8 cellular contexts compared by ENCODE assay signal in genomic region chr5:1594336-1595106, GRCh38.
A peak's percentile ranks its signal among the peaks of the same experiment; 100 is the strongest.
DNase-seq lines count a peak whose midpoint lies in the region; ATAC-seq and TF ChIP-seq lines count a peak whose summit lies in the region.

No MANE protein-coding gene starts in this region.

- peak; percentile 86 to 88 for DNase-seq in NCI-H2081 (lab: John Stamatoyannopoulos, UW)
- peak; percentile 90 for DNase-seq in activated CD8-positive, alpha-beta T cell treated with anti-CD3 and anti-CD28 coated beads for 36 hours
- peak; percentile 98 for DNase-seq in endodermal cell
- DNase-seq in midbrain (lab: John Stamatoyannopoulos, UW) = peak; percentile 45
- peak; percentile 85 to 88 for DNase-seq in stimulated activated CD8-positive, alpha-beta memory T cell treated with anti-CD3 and anti-CD28 coated beads, Interleukin-15, amount 100 ng/mL, for 48 hours (ENCODE audit: low read depth in 2 of 2)
- DNase-seq in H4 (ENCODE audit: low spot score) = no peak

- H3K27ac ChIP-seq in endodermal cell (ENCODE audit: low read depth, low read length) = no peak overlapping the region

- peak; percentile 89 for ATAC-seq in HG02571 (IDR thresholded peaks at IDR 0.05; ENCODE audit: unreplicated experiment)
- peak; percentile 97 for ATAC-seq in activated CD8-positive, alpha-beta T cell treated with anti-CD3 and anti-CD28 coated beads for 36 hours

- H3K27ac Mint-ChIP-seq in activated CD8-positive, alpha-beta T cell treated with anti-CD3 and anti-CD28 coated beads for 36 hours = peak overlapping the region; percentile 64
- peak overlapping the region; percentile 52 for H3K27ac Mint-ChIP-seq in endodermal cell

- WGBS in endodermal cell (ENCODE audit: insufficient coverage in 1 of 2, insufficient read length in 1 of 2), 2 experiments = 23 to 27% methylated on average over 26 to 82 of the region's 82 CpGs

- H3K36me3 Mint-ChIP-seq in activated CD8-positive, alpha-beta T cell treated with anti-CD3 and anti-CD28 coated beads for 36 hours (ENCODE audit: low read depth) = peaks cover 5% of the 10 kb centered on the region
- H3K36me3 Mint-ChIP-seq in endodermal cell (ENCODE audit: low read depth) = peaks cover 40% of the 10 kb centered on the region

- peaks cover 17% of the 10 kb centered on the region for H3K36me3 ChIP-seq in endodermal cell (ENCODE audit: control insufficient read depth, insufficient read depth, low read length)

- intact Hi-C loops in activated CD8-positive, alpha-beta T cell treated with anti-CD3 and anti-CD28 coated beads for 36 hours (cut with micrococcal nuclease) = loop anchor here (5.0 kb wide), 1 partner anchor 48 kb away; no protein-coding TSS in a partner anchor

- H3K27me3 Mint-ChIP-seq in activated CD8-positive, alpha-beta T cell treated with anti-CD3 and anti-CD28 coated beads for 36 hours = no peaks in the 10 kb centered on the region
- H3K27me3 Mint-ChIP-seq in endodermal cell (ENCODE audit: insufficient read depth) = no peaks in the 10 kb centered on the region

- no peaks in the 10 kb centered on the region for H3K4me1 ChIP-seq in endodermal cell (ENCODE audit: control insufficient read depth, insufficient read depth, low read length)

- H3K9me3 ChIP-seq in endodermal cell (ENCODE audit: control insufficient read depth, low read length) = no peaks in the 10 kb centered on the region

- H3K9me3 Mint-ChIP-seq in activated CD8-positive, alpha-beta T cell treated with anti-CD3 and anti-CD28 coated beads for 36 hours = no peaks in the 10 kb centered on the region
- no peaks in the 10 kb centered on the region for H3K9me3 Mint-ChIP-seq in endodermal cell

- no peaks in the 10 kb centered on the region for H3K27me3 ChIP-seq in endodermal cell (ENCODE audit: control insufficient read depth, insufficient read depth, low read length, poor library complexity, severe bottlenecking)

- POLR2A ChIA-PET in activated CD8-positive, alpha-beta T cell treated with anti-CD3 and anti-CD28 coated beads for 36 hours (lab: Charles Lee) = interaction anchor here (0.6 to 1.6 kb wide), 4 partner anchors 36 to 58 kb away, joined by 3 to 4 read pairs (median 3); no protein-coding TSS in a partner anchor

- TF ChIP-seq CTCF in GM12875 (IDR thresholded peaks at IDR 0.05; ENCODE audit: borderline replicate concordance, insufficient read depth, low read depth, low read length) (peak; percentile 70), endodermal cell (conservative IDR thresholded peaks at IDR 0.05) (peak; percentile 78)
- TF ChIP-seq CTCF in activated CD8-positive, alpha-beta T cell treated with anti-CD3 and anti-CD28 coated beads for 36 hours (IDR thresholded peaks at IDR 0.05) = peak; percentile 55

- peaks cover 23% of the 10 kb centered on the region for H3K4me1 Mint-ChIP-seq in activated CD8-positive, alpha-beta T cell treated with anti-CD3 and anti-CD28 coated beads for 36 hours (ENCODE audit: low read depth)
- peaks cover 18% of the 10 kb centered on the region for H3K4me1 Mint-ChIP-seq in endodermal cell

- H3K9ac ChIP-seq in endodermal cell (ENCODE audit: extremely low read depth, low read length, poor library complexity, severe bottlenecking) = peak overlapping the region; percentile 60

- peak overlapping the region; percentile 80 for H3K4me3 Mint-ChIP-seq in activated CD8-positive, alpha-beta T cell treated with anti-CD3 and anti-CD28 coated beads for 36 hours
- H3K4me3 Mint-ChIP-seq in endodermal cell = peak overlapping the region; percentile 79

- H3K4me3 ChIP-seq in GM12875 (ENCODE audit: low read depth, low read length) (peak overlapping the region; percentile 88), endodermal cell (ENCODE audit: low read length) (peak overlapping the region; percentile 82)

- CTCF ChIA-PET in activated CD8-positive, alpha-beta T cell treated with anti-CD3 and anti-CD28 coated beads for 36 hours (lab: Charles Lee) = interaction anchor here (0.9 to 1.9 kb wide), 8 partner anchors 10 to 210 kb away, joined by 3 to 5 read pairs (median 3); partner anchors contain the start of gene LPCAT1
